24 cellular contexts compared by ENCODE assay signal in the genomic region with DNA sequence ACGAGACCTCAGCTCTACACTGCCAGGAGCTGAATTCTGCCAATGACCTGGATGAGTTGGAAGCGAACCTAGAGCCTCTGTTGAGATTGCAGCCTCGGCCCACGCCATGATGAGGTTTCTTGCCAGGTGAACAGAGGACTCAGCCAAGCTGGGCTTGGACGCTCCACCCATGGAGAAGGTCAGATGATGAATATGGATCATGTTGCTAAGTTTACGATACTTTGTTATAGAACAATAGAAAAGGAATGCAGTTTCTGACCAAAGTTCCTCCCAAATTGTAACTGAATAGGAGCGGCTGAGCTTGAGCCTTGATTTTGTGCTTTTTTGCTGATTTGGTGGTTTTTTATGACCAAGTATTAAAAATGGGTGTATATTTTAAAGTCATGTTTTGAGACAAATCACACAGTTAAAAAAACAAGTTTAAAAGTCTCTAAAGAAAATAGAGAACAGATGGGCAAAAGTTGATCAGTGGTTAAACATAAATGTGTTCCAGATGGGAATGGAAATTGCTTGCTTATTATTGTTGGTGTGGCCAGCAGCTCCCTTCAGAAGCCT. TPM values are rescaled to one million over a fixed set of nuclear protein-coding genes. Genes with fewer than 3 reads are reported as not detected.
DNase-seq lines count a peak whose midpoint lies in the region; ATAC-seq and TF ChIP-seq lines count a peak whose summit lies in the region.
"Had no signal": no experiment of that assay in that cellular context is flagged by ENCODE, and none has a peak within 500 bp of the region (broad histone marks: within the 10 kb centered on the region; RNA-seq: fewer than 3 reads in every experiment).

No MANE protein-coding gene starts in this region.

- peaks cover 10% of the 10 kb centered on the region for H3K9me3 Mint-ChIP-seq in CD8-positive, alpha-beta T cell
- H3K9me3 Mint-ChIP-seq: activated CD4-positive, alpha-beta T cell treated with anti-CD3 and anti-CD28 coated beads, Interleukin-2, amount 10 ng/mL, durations not matched to agents 24 days and 14 days had no signal

- peak overlapping the region; percentile 83 for H3K27ac ChIP-seq in SK-N-MC
- H3K27ac ChIP-seq in vagina = peak overlapping the region; percentile 38
- no peak overlapping the region for H3K27ac ChIP-seq in CD8-positive, alpha-beta T cell (ENCODE audit: low read depth, low read length)
- H3K27ac ChIP-seq: BLaER1 treated with 17β-estradiol and CSF1 and Interleukin-3, amounts not matched to agents 10 nM and 100 nM had no signal

- H3K27me3 Mint-ChIP-seq in CD8-positive, alpha-beta T cell (ENCODE audit: low read depth) = peaks cover 2% of the 10 kb centered on the region
- H3K27me3 Mint-ChIP-seq: activated T-helper 17 cell treated with anti-CD3 and anti-CD28 coated beads, Interleukin-2, amount 50 U/mL, for 72 hours; stimulated activated naive CD8-positive, alpha-beta T cell treated with anti-CD3 and anti-CD28 coated beads, Interleukin-15, Interleukin-2, amounts not matched to agents 100 ng/mL and 50 ng/mL, for 24 hours had no signal

- no peak for TF ChIP-seq POLR2A in vagina (IDR thresholded peaks at IDR 0.05)

- TF ChIP-seq CTCF in fibroblast of the aortic adventitia (IDR thresholded peaks at IDR 0.05; ENCODE audit: insufficient read depth, low read length) (no peak), vagina (IDR thresholded peaks at IDR 0.05) (no peak)
- TF ChIP-seq CTCF in CD8-positive, alpha-beta T cell (IDR thresholded peaks at IDR 0.05) = no peak

- no peaks in the 10 kb centered on the region for H3K36me3 Mint-ChIP-seq in CD8-positive, alpha-beta T cell
- H3K36me3 Mint-ChIP-seq: activated naive CD8-positive, alpha-beta T cell treated with anti-CD3 and anti-CD28 coated beads, Interleukin-2, amount 10 ng/mL, durations not matched to agents 7 days and 5 days; brain had no signal

- H3K36me3 ChIP-seq in SK-N-MC (ENCODE audit: insufficient read depth, low read length) = no peaks in the 10 kb centered on the region
- H3K36me3 ChIP-seq in vagina = no peaks in the 10 kb centered on the region
- no peaks in the 10 kb centered on the region for H3K36me3 ChIP-seq in CD8-positive, alpha-beta T cell (ENCODE audit: insufficient read depth, low read length)

- DNase-seq in NCI-H2171 treated with DMSO at 0.1 percent for 48 hours (lab: John Stamatoyannopoulos, UW) (peak; percentile 33), NCI-H2171 (lab: John Stamatoyannopoulos, UW) (no peak), SK-N-MC (ENCODE audit: low read depth, low spot score) (no peak), fibroblast of the aortic adventitia (ENCODE audit: low read depth) (peak; percentile 94), vagina (ENCODE audit: extremely low spot score in 2 of 2) (no peak)
- DNase-seq in CD8-positive, alpha-beta T cell = no peak
- DNase-seq in stimulated activated CD4-positive, alpha-beta T cell treated with anti-CD3 and anti-CD28 coated beads, Interleukin-12 subunit alpha, Interleukin-12 subunit beta, amount 100 ng/mL, for 4 hours = no peak
- DNase-seq: 8988T; activated CD4-positive, alpha-beta T cell treated with anti-CD3 and anti-CD28 coated beads, Interleukin-2, amount 10 ng/mL, durations not matched to agents 24 days and 14 days; activated naive CD8-positive, alpha-beta T cell treated with anti-CD3 and anti-CD28 coated beads, Interleukin-2, amount 10 ng/mL, durations not matched to agents 7 days and 5 days; effector CD4-positive, alpha-beta T cell; glutamatergic neuron; kidney glomerular epithelial cell; NCI-H1092; NCI-H2029; nucleus accumbens; SHP77; trophoblast cell had no signal

- no peak overlapping the region for H3K4me3 Mint-ChIP-seq in CD8-positive, alpha-beta T cell
- H3K4me3 Mint-ChIP-seq: activated CD4-positive, alpha-beta T cell treated with anti-CD3 and anti-CD28 coated beads, Interleukin-2, amount 10 ng/mL, durations not matched to agents 24 days and 14 days; activated naive CD8-positive, alpha-beta T cell treated with anti-CD3 and anti-CD28 coated beads, Interleukin-2, amount 10 ng/mL, durations not matched to agents 7 days and 5 days; activated T-helper 17 cell treated with anti-CD3 and anti-CD28 coated beads, Interleukin-2, amount 50 U/mL, for 72 hours; brain; memory B cell; stimulated activated naive CD8-positive, alpha-beta T cell treated with anti-CD3 and anti-CD28 coated beads, Interleukin-15, Interleukin-2, amounts not matched to agents 100 ng/mL and 50 ng/mL, for 24 hours had no signal

- no peaks in the 10 kb centered on the region for H3K4me1 Mint-ChIP-seq in CD8-positive, alpha-beta T cell (ENCODE audit: low read depth)
- H3K4me1 Mint-ChIP-seq: activated CD4-positive, alpha-beta T cell treated with anti-CD3 and anti-CD28 coated beads, Interleukin-2, amount 10 ng/mL, durations not matched to agents 24 days and 14 days; activated naive CD8-positive, alpha-beta T cell treated with anti-CD3 and anti-CD28 coated beads, Interleukin-2, amount 10 ng/mL, durations not matched to agents 7 days and 5 days; activated T-helper 17 cell treated with anti-CD3 and anti-CD28 coated beads, Interleukin-2, amount 50 U/mL, for 72 hours; brain had no signal

- no peaks in the 10 kb centered on the region for H3K4me1 ChIP-seq in vagina
- H3K4me1 ChIP-seq in CD8-positive, alpha-beta T cell (ENCODE audit: insufficient read depth, low read length) = no peaks in the 10 kb centered on the region

- CTCF ChIA-PET in CD8-positive, alpha-beta T cell (lab: Charles Lee) = interaction anchor here (0.6 to 0.7 kb wide), 2 partner anchors 28 to 225 kb away, joined by 3 read pairs; a partner anchor contains a TSS

- no peak overlapping the region for H3K9ac ChIP-seq in SK-N-MC (ENCODE audit: insufficient read length)
- H3K9ac ChIP-seq: BLaER1 treated with 17β-estradiol and CSF1 and Interleukin-3, amounts not matched to agents 10 nM and 100 nM had no signal

- no peaks in the 10 kb centered on the region for H3K27me3 ChIP-seq in vagina
- H3K27me3 ChIP-seq in CD8-positive, alpha-beta T cell (ENCODE audit: insufficient read depth, low read length) = no peaks in the 10 kb centered on the region
- H3K27me3 ChIP-seq: BLaER1 treated with 17β-estradiol and CSF1 and Interleukin-3, amounts not matched to agents 10 nM and 100 nM had no signal

- POLR2A ChIA-PET in CD8-positive, alpha-beta T cell (lab: Charles Lee) = no interaction called here

- ATAC-seq in HG03565 (IDR thresholded peaks at IDR 0.05; ENCODE audit: unreplicated experiment) = no peak
- ATAC-seq in CD8-positive, alpha-beta T cell = no peak
- ATAC-seq: activated T-helper 17 cell treated with anti-CD3 and anti-CD28 coated beads, Interleukin-2, amount 50 U/mL, for 72 hours had no signal

- H3K9me3 ChIP-seq in SK-N-MC (ENCODE audit: low read depth, low read length) = no peaks in the 10 kb centered on the region
- no peaks in the 10 kb centered on the region for H3K9me3 ChIP-seq in vagina
- H3K9me3 ChIP-seq in CD8-positive, alpha-beta T cell (ENCODE audit: low read length) = no peaks in the 10 kb centered on the region

- H3K4me3 ChIP-seq in SK-N-MC (peak overlapping the region; percentile 3; the same call in 1 of the 2 replicates), fibroblast of the aortic adventitia (ENCODE audit: low read depth, low read length) (no peak overlapping the region), vagina (no peak overlapping the region)
- H3K4me3 ChIP-seq in CD8-positive, alpha-beta T cell (ENCODE audit: low read depth, low read length) = no peak overlapping the region
- H3K4me3 ChIP-seq: BLaER1 treated with 17β-estradiol and CSF1 and Interleukin-3, amounts not matched to agents 10 nM and 100 nM had no signal

- H3K27ac Mint-ChIP-seq in CD8-positive, alpha-beta T cell = no peak overlapping the region
- H3K27ac Mint-ChIP-seq: activated CD4-positive, alpha-beta T cell treated with anti-CD3 and anti-CD28 coated beads, Interleukin-2, amount 10 ng/mL, durations not matched to agents 24 days and 14 days; activated naive CD8-positive, alpha-beta T cell treated with anti-CD3 and anti-CD28 coated beads, Interleukin-2, amount 10 ng/mL, durations not matched to agents 7 days and 5 days; activated T-helper 17 cell treated with anti-CD3 and anti-CD28 coated beads, Interleukin-2, amount 50 U/mL, for 72 hours; memory B cell; stimulated activated naive CD8-positive, alpha-beta T cell treated with anti-CD3 and anti-CD28 coated beads, Interleukin-15, Interleukin-2, amounts not matched to agents 100 ng/mL and 50 ng/mL, for 24 hours had no signal

- intact Hi-C loops in vagina (cut with DNase I) = no loop called here
- intact Hi-C loops in CD8-positive, alpha-beta T cell (cut with DNase I, micrococcal nuclease) = no loop called here

RNA-seq across cellular contexts. Expression of a gene that starts 32.9 kb away (rescaled TPM):
- total RNA-seq in fibroblast of the aortic adventitia (ENCODE audit: low replicate concordance) (0.63 TPM in 1 of 2 replicates, not detected in the other), vagina (4.2 TPM)
- total RNA-seq in CD8-positive, alpha-beta T cell = not detected
- total RNA-seq: activated CD4-positive, alpha-beta T cell treated with anti-CD3 and anti-CD28 coated beads, Interleukin-2, amount 10 ng/mL, durations not matched to agents 24 days and 14 days had no signal

Comparison
In these comparisons a context has a peak if more than half of its experiments do, and no peak if none do; other contexts are left out.
1. DNase-seq: peak in NCI-H2171 treated with DMSO at 0.1 percent for 48 hours (single experiment) and fibroblast of the aortic adventitia (single experiment); none in NCI-H2171 (single experiment), SK-N-MC (single experiment), vagina (0 of 2), CD8-positive, alpha-beta T cell (0 of 7) and stimulated activated CD4-positive, alpha-beta T cell treated with anti-CD3 and anti-CD28 coated beads, Interleukin-12 subunit alpha, Interleukin-12 subunit beta, amount 100 ng/mL, for 4 hours (single experiment).